ENCODE assay signal across 34 cellular contexts in the genomic region with DNA sequence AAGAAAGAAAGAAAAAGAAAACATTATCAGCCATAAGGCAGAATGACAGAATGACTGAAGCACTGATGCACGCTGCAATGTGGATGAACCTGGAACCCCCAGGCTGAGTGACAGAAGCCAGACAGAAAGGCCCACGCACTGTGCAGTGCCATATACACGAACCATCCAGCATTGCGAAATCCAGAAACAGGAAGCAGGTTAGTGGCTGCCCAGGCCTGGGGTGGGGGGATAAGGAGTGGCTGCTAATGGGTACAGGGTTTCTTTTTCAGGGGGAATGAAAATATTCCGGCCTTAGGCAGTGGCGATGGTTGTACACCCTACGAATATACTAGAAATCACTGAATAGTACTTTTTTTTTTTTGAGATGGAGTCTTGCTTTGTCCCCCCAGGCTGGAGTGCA. TPM values are rescaled to one million over a fixed set of nuclear protein-coding genes. Genes with fewer than 3 reads are reported as not detected.
DNase-seq lines count a peak whose midpoint lies in the region; ATAC-seq, FAIRE-seq and TF ChIP-seq lines count a peak whose summit lies in the region.
"Had no signal": no experiment of that assay in that cellular context is flagged by ENCODE, and none has a peak within 500 bp of the region (broad histone marks: within the 10 kb centered on the region; RNA-seq: fewer than 3 reads in every experiment).

No MANE protein-coding gene starts in this region.

- H3K36me3 Mint-ChIP-seq in chondrocyte (ENCODE audit: low read depth), result peaks cover 1% of the 10 kb centered on the region
- H3K36me3 Mint-ChIP-seq: CD8-positive, alpha-beta memory T cell had no signal

- no peak overlapping the region for H3K4me2 ChIP-seq in hepatocyte
- H3K4me2 ChIP-seq: SK-N-SH had no signal

- no peaks in the 10 kb centered on the region for H4K20me1 ChIP-seq in hepatocyte (ENCODE audit: insufficient read depth, poor library complexity, severe bottlenecking)

- no peaks in the 10 kb centered on the region for H3K9me3 Mint-ChIP-seq in chondrocyte (ENCODE audit: low read depth)
- H3K9me3 Mint-ChIP-seq: activated T-helper 17 cell treated with anti-CD3 and anti-CD28 coated beads, Interleukin-2, amount 50 U/mL, for 72 hours; mesothelial cell of epicardium had no signal

- H3K4me1 Mint-ChIP-seq in chondrocyte (ENCODE audit: low read depth), result no peaks in the 10 kb centered on the region
- H3K4me1 Mint-ChIP-seq: activated T-helper 17 cell treated with anti-CD3 and anti-CD28 coated beads, Interleukin-2, amount 50 U/mL, for 72 hours; mesothelial cell of epicardium had no signal

- H3K27ac ChIP-seq in hepatocyte, result no peak overlapping the region
- H3K27ac ChIP-seq: esophagus muscularis mucosa, neutrophil, right lobe of liver, tibial artery had no signal

- TF ChIP-seq CTCF in chondrocyte (IDR thresholded peaks at IDR 0.05) (no peak), hepatocyte (IDR thresholded peaks at IDR 0.05; ENCODE audit: poor library complexity) (no peak)

- no peaks in the 10 kb centered on the region for H3K79me2 ChIP-seq in hepatocyte

- no peaks in the 10 kb centered on the region for H3K27me3 ChIP-seq in hepatocyte
- H3K27me3 ChIP-seq: dorsolateral prefrontal cortex, right lobe of liver had no signal

- no peaks in the 10 kb centered on the region for H3K9me2 ChIP-seq in hepatocyte (replicated peaks; ENCODE audit: insufficient read depth)
- H3K9me2 ChIP-seq: SK-N-SH had no signal

- H3K36me3 ChIP-seq in hepatocyte (replicated peaks; ENCODE audit: insufficient read depth, low read depth), result no peaks in the 10 kb centered on the region
- H3K36me3 ChIP-seq: neutrophil, right lobe of liver, tibial artery had no signal

- DNase-seq in Right ventricle myocardium superior (peak; percentile 32), left cardiac atrium (no peak), NOMO-1 (lab: John Stamatoyannopoulos, UW; ENCODE audit: unreplicated experiment in 2 of 2) (peak; percentile 53 to 60), chondrocyte (ENCODE audit: low spot score) (peak; percentile 29), DMS114 treated with DMSO at 0.1 percent for 48 hours (lab: John Stamatoyannopoulos, UW; ENCODE audit: unreplicated experiment) (no peak), HTR-8/SVneo (ENCODE audit: insufficient read length, low spot score) (no peak), hepatocyte (ENCODE audit: low spot score) (no peak)
- DNase-seq: activated CD4-positive, alpha-beta T cell treated with anti-CD3 and anti-CD28 coated beads for 36 hours; activated CD8-positive, alpha-beta T cell treated with anti-CD3 and anti-CD28 coated beads, Interleukin-2, amount 10 ng/mL, durations not matched to agents 7 days and 5 days; activated naive CD4-positive, alpha-beta T cell treated with anti-CD3 and anti-CD28 coated beads, Interleukin-2, amount 50 U/mL, for 16 hours; amygdala; CD8-positive, alpha-beta memory T cell; DMS 273 treated with DMSO at 0.1 percent for 48 hours; foreskin fibroblast; KG1; NCI-H446; NCI-H748 treated with DMSO at 0.1 percent for 48 hours; SK-N-SH; stimulated activated CD4-positive, alpha-beta T cell treated with anti-CD3 and anti-CD28 coated beads, Interleukin-12 subunit alpha, Interleukin-12 subunit beta, amount 100 ng/mL, for 4 hours; stimulated activated CD4-positive, alpha-beta T cell treated with anti-CD3 and anti-CD28 coated beads, Interleukin-4, amount 100 ng/mL, for 1 hour; T-helper 2 cell; tibial artery had no signal

- H3K9me3 ChIP-seq in hepatocyte (ENCODE audit: low read depth), result no peaks in the 10 kb centered on the region
- H3K9me3 ChIP-seq: esophagus muscularis mucosa, neutrophil, right lobe of liver, SK-N-SH, tibial artery had no signal

- H3K4me3 ChIP-seq in hepatocyte, result no peak overlapping the region
- H3K4me3 ChIP-seq: dorsolateral prefrontal cortex, esophagus muscularis mucosa, GM12878, right lobe of liver, tibial artery had no signal

- no peak overlapping the region for H2AFZ ChIP-seq in hepatocyte

- H3K27ac Mint-ChIP-seq in chondrocyte (ENCODE audit: unreplicated experiment), result no peak overlapping the region
- H3K27ac Mint-ChIP-seq: activated CD4-positive, alpha-beta T cell treated with anti-CD3 and anti-CD28 coated beads for 36 hours; activated CD8-positive, alpha-beta T cell treated with anti-CD3 and anti-CD28 coated beads, Interleukin-2, amount 10 ng/mL, durations not matched to agents 7 days and 5 days; activated T-helper 17 cell treated with anti-CD3 and anti-CD28 coated beads, Interleukin-2, amount 50 U/mL, for 72 hours; B cell; CD8-positive, alpha-beta memory T cell; mesothelial cell of epicardium had no signal

- no peak for FAIRE-seq in HTR-8/SVneo (lab: Jason Lieb, UNC)
- FAIRE-seq: endometrium, GM12878, keratinocyte had no signal

- H3K4me3 Mint-ChIP-seq in chondrocyte (ENCODE audit: unreplicated experiment), result no peak overlapping the region
- H3K4me3 Mint-ChIP-seq: activated CD4-positive, alpha-beta T cell treated with anti-CD3 and anti-CD28 coated beads for 36 hours; activated CD8-positive, alpha-beta T cell treated with anti-CD3 and anti-CD28 coated beads, Interleukin-2, amount 10 ng/mL, durations not matched to agents 7 days and 5 days; activated T-helper 17 cell treated with anti-CD3 and anti-CD28 coated beads, Interleukin-2, amount 50 U/mL, for 72 hours; B cell; CD8-positive, alpha-beta memory T cell; mesothelial cell of epicardium had no signal

- H3K27me3 Mint-ChIP-seq in chondrocyte (ENCODE audit: low read depth), result peaks cover 11% of the 10 kb centered on the region
- H3K27me3 Mint-ChIP-seq: activated T-helper 17 cell treated with anti-CD3 and anti-CD28 coated beads, Interleukin-2, amount 50 U/mL, for 72 hours had no signal

- H3K4me1 ChIP-seq in hepatocyte (ENCODE audit: insufficient read depth), result no peaks in the 10 kb centered on the region
- H3K4me1 ChIP-seq: right lobe of liver had no signal

- ATAC-seq in Right ventricle myocardium superior (ENCODE audit: poor library complexity) (no peak), left cardiac atrium (no peak), HG02884 (IDR thresholded peaks at IDR 0.05; ENCODE audit: unreplicated experiment) (no peak)
- ATAC-seq: activated CD4-positive, alpha-beta T cell treated with anti-CD3 and anti-CD28 coated beads for 36 hours; activated CD8-positive, alpha-beta T cell treated with anti-CD3 and anti-CD28 coated beads, Interleukin-2, amount 10 ng/mL, durations not matched to agents 7 days and 5 days; activated T-helper 17 cell treated with anti-CD3 and anti-CD28 coated beads, Interleukin-2, amount 50 U/mL, for 72 hours; GM12878 had no signal

- 85% methylated on average over 7 of the region's 7 CpGs for WGBS in hepatocyte (ENCODE audit: low lambda C conversion rate, missing lambda C conversion rate)

- intact Hi-C loops in Right ventricle myocardium superior (cut with DNase I) (no loop called here), left cardiac atrium (cut with DNase I) (no loop called here)

RNA-seq across cellular contexts. Expression of a gene that starts 57.0 kb away (rescaled TPM):
- not detected for total RNA-seq in Right ventricle myocardium superior
- total RNA-seq in left cardiac atrium, result under 1 TPM; 0.12 to 0.39 TPM
- 0.23 to 1.0 TPM (median 0.42 TPM) in 3 replicates for total RNA-seq in chondrocyte
- 0.08 and 0.13 TPM in 2 replicates for total RNA-seq in hepatocyte
- polyA plus RNA-seq in hepatocyte, result 0.18 TPM in 1 of 2 replicates, not detected in the other
- total RNA-seq: right lobe of liver had no signal
- polyA plus RNA-seq: CD8-positive, alpha-beta memory T cell; liver had no signal

Comparison
In these comparisons a context has a peak if more than half of its experiments do, and no peak if none do; other contexts are left out.
1. DNase-seq: peak in Right ventricle myocardium superior (single experiment), NOMO-1 (2 of 2) and chondrocyte (single experiment); none in left cardiac atrium (single experiment), DMS114 treated with DMSO at 0.1 percent for 48 hours (single experiment), HTR-8/SVneo (single experiment) and hepatocyte (single experiment).